ENCODE assay signal across 21 cellular contexts in the genomic region with DNA sequence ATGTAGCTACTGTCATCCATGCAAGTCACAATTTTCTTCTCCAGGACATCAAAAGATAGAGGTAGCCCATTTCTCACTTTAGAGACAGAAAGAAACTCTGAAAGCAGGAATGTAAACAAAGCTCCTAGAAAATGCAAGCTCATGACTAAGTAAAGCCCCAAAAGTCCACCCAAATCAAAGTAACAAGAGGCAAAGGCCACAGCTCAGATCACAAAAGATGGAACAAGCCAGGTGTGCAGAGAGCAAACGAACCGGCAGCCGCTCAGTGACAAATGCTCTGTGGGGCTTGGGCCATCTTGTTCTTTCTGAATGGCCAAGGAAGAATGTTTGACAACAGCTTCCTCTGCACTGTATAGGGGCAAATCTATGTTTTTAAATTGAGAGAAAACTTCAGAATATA.
DNase-seq lines count a peak whose midpoint lies in the region; ATAC-seq, FAIRE-seq and TF ChIP-seq lines count a peak whose summit lies in the region.
"Had no signal": no experiment of that assay in that cellular context is flagged by ENCODE, and none has a peak within 500 bp of the region (broad histone marks: within the 10 kb centered on the region; RNA-seq: fewer than 3 reads in every experiment).

No MANE protein-coding gene starts in this region.

- H3K4ac ChIP-seq in neuronal stem cell (ENCODE audit: low read length) = no peak overlapping the region

- H3K4me1 Mint-ChIP-seq in GM23338 (peaks cover 4% of the 10 kb centered on the region; the same call in 1 of the 3 replicates), CD14-positive monocyte (no peaks in the 10 kb centered on the region)
- H3K4me1 Mint-ChIP-seq: B cell; CD8-positive, alpha-beta memory T cell had no signal

- H3K27ac Mint-ChIP-seq in GM23338 = no peak overlapping the region
- H3K27ac Mint-ChIP-seq in CD14-positive monocyte = no peak overlapping the region
- H3K27ac Mint-ChIP-seq: B cell; CD4-positive, alpha-beta T cell; CD8-positive, alpha-beta memory T cell; H9; HFFc6 had no signal

- no peak overlapping the region for H2BK15ac ChIP-seq in neuronal stem cell (ENCODE audit: low read length)

- H3K4me1 ChIP-seq in GM23338 (ENCODE audit: insufficient read depth) (peaks cover 6% of the 10 kb centered on the region; the same call in 1 of the 2 replicates), SJCRH30 (peaks cover 14% of the 10 kb centered on the region; the same call in 1 of the 2 replicates), HepG2 (ENCODE audit: insufficient read depth, low read length) (peaks cover 6% of the 10 kb centered on the region; the same call in 1 of the 2 replicates), neuronal stem cell (ENCODE audit: control insufficient read depth in 2 of 2, insufficient read depth in 1 of 2, low read depth in 1 of 2, low read length in 2 of 2) (peaks cover 0 to 8% of the 10 kb centered on the region in 2 donors)
- H3K4me1 ChIP-seq: BLaER1 had no signal

- no peak overlapping the region for H3K14ac ChIP-seq in neuronal stem cell (ENCODE audit: low read length)

- H3K27me3 ChIP-seq in GM23338 (ENCODE audit: insufficient read depth) (no peaks in the 10 kb centered on the region), SJCRH30 (no peaks in the 10 kb centered on the region), HepG2 (ENCODE audit: control insufficient read depth in 1 of 2, insufficient read depth in 2 of 2, low read length in 2 of 2) (no peaks in the 10 kb centered on the region), neuronal stem cell (ENCODE audit: control insufficient read depth in 3 of 3, insufficient read depth in 3 of 3, low read depth in 1 of 3, low read length in 3 of 3) (no peaks in the 10 kb centered on the region)
- H3K27me3 ChIP-seq: BLaER1 had no signal

- no peak overlapping the region for H3K4me3 ChIP-seq in GM23338
- H3K4me3 ChIP-seq in SJCRH30 = no peak overlapping the region
- H3K4me3 ChIP-seq in HepG2 (replicated peaks in 1 of 3; ENCODE audit: insufficient read depth in 1 of 3, low read depth in 2 of 3, low read length in 3 of 3) = no peak overlapping the region
- H3K4me3 ChIP-seq in neuronal stem cell (ENCODE audit: low read length in 2 of 2) = no peak overlapping the region
- H3K4me3 ChIP-seq: BLaER1 had no signal

- peak overlapping the region; percentile 76 for H2AFZ ChIP-seq in GM23338
- no peak overlapping the region for H2AFZ ChIP-seq in HepG2 (ENCODE audit: low read length)
- peak overlapping the region; percentile 35 for H2AFZ ChIP-seq in neuronal stem cell (ENCODE audit: low read length)

- no peak overlapping the region for H3K9ac ChIP-seq in HepG2 (ENCODE audit: insufficient read depth, low read depth, low read length)
- H3K9ac ChIP-seq in neuronal stem cell (ENCODE audit: low read depth, low read length, poor library complexity) = no peak overlapping the region
- H3K9ac ChIP-seq: BLaER1 had no signal

- H2BK120ac ChIP-seq in neuronal stem cell (ENCODE audit: low read depth, low read length) = no peak overlapping the region

- no peak overlapping the region for H2BK12ac ChIP-seq in neuronal stem cell (ENCODE audit: low read length)

- H3K4me3 Mint-ChIP-seq in GM23338 (no peak overlapping the region), CD14-positive monocyte (no peak overlapping the region)
- H3K4me3 Mint-ChIP-seq: B cell; CD4-positive, alpha-beta T cell; CD8-positive, alpha-beta memory T cell; H9; HFFc6 had no signal

- no peaks in the 10 kb centered on the region for H3F3A ChIP-seq in GM23338 (replicated peaks; ENCODE audit: low read depth)

- TF ChIP-seq RAD21 in HepG2 (CRISPR knock-in tag; IDR thresholded peaks at IDR 0.05) = no peak

- TF ChIP-seq EP300 in HepG2 (IDR thresholded peaks at IDR 0.05; ENCODE audit: low read depth in 2 of 2, low read length in 2 of 2) = no peak
- TF ChIP-seq EP300 in HepG2 (CRISPR knock-in tag; IDR thresholded peaks at IDR 0.05; ENCODE audit: borderline replicate concordance) = no peak

- no peaks in the 10 kb centered on the region for H3K9me2 ChIP-seq in GM23338 (ENCODE audit: insufficient read depth)

- H4K8ac ChIP-seq in neuronal stem cell (ENCODE audit: low read depth, low read length) = no peak overlapping the region

- ATAC-seq in GM23338 = no peak
- ATAC-seq in HepG2 = no peak
- ATAC-seq: HCT116 had no signal

- H3K9me3 Mint-ChIP-seq in GM23338 = no peaks in the 10 kb centered on the region
- H3K9me3 Mint-ChIP-seq in CD14-positive monocyte = peaks cover 0 to 4% (median 0%) of the 10 kb centered on the region in 7 donors
- H3K9me3 Mint-ChIP-seq: CD4-positive, alpha-beta T cell; H9 had no signal

- no peaks in the 10 kb centered on the region for H3K9me3 ChIP-seq in SJCRH30 (replicated peaks)
- no peaks in the 10 kb centered on the region for H3K9me3 ChIP-seq in HepG2 (ENCODE audit: low read length)
- H3K9me3 ChIP-seq in neuronal stem cell (replicated peaks in 1 of 2; ENCODE audit: control insufficient read depth in 2 of 2, insufficient read depth in 1 of 2, low read depth in 1 of 2, low read length in 2 of 2) = no peaks in the 10 kb centered on the region
- H3K9me3 ChIP-seq: BLaER1 had no signal

- in situ Hi-C loops in HepG2 (cut with HindIII; ENCODE audit: extremely low pct_ligation_motif_present, low pct_unique_long_range_greater_than_20kb) (no loop called here), ACHN (cut with HindIII; ENCODE audit: low pct_ligation_motif_present, low pct_unique_long_range_greater_than_20kb, low sequenced_read_pairs) (no loop called here)

- no peak overlapping the region for H4K91ac ChIP-seq in neuronal stem cell (ENCODE audit: low read depth, low read length, poor library complexity)

- H3K23ac ChIP-seq in neuronal stem cell (ENCODE audit: low read depth, low read length, poor library complexity) = no peak overlapping the region

- H3K18ac ChIP-seq in neuronal stem cell (ENCODE audit: low read length) = no peak overlapping the region

- TF ChIP-seq POLR2A in HepG2 (IDR thresholded peaks at IDR 0.05; ENCODE audit: insufficient read depth in 1 of 2, low read depth in 2 of 2, low read length in 2 of 2) = no peak

- whole genome bisulfite sequencing in HepG2 (ENCODE audit: low lambda C conversion rate) = 0% methylated on average over 3 of the region's 3 CpGs
- no CpG with 5 or more reads among the region's 3 CpGs for WGBS in neuronal stem cell (ENCODE audit: extremely low coverage in 2 of 2, insufficient read length in 2 of 2, insufficient replicate concordance in 1 of 2), 2 donors

- DNase-seq in GM23338 (ENCODE audit: low spot score) (no peak), SJCRH30 (peak; percentile 11 to 50), HepG2 (ENCODE audit: low spot score) (no peak), neuronal stem cell (ENCODE audit: low spot score) (no peak), NOMO-1 treated with dmso at 0.1 percent for 144 hours (lab: John Stamatoyannopoulos, UW; ENCODE audit: unreplicated experiment) (no peak), ACHN (no peak), CD14-positive monocyte (ENCODE audit: low spot score) (no peak)
- DNase-seq: Calu3; CD4-positive, alpha-beta T cell; CD8-positive, alpha-beta memory T cell; DMS153; DND-41; H9; HFFc6 had no signal

- no peak overlapping the region for H2BK5ac ChIP-seq in neuronal stem cell (ENCODE audit: low read length)

- BruUV-seq in HepG2 (replicated peaks; lab: Mats Ljungman, UMichigan) = no TSS peak

- intact Hi-C loops in HepG2 (cut with micrococcal nuclease; ENCODE audit: unreplicated experiment) (no loop called here), CD14-positive monocyte (cut with micrococcal nuclease) (no loop called here)

- no peaks in the 10 kb centered on the region for H3K79me1 ChIP-seq in neuronal stem cell (ENCODE audit: low read depth, low read length)

- H2AK5ac ChIP-seq in neuronal stem cell (ENCODE audit: low read depth, low read length) = no peak overlapping the region

- H4K20me1 ChIP-seq in GM23338 (replicated peaks; ENCODE audit: insufficient read depth) (no peaks in the 10 kb centered on the region), HepG2 (ENCODE audit: insufficient read depth, low read length) (no peaks in the 10 kb centered on the region)
- H4K20me1 ChIP-seq: BLaER1 had no signal

- POLR2A ChIA-PET in HepG2 (lab: Yijun Ruan, JAX) = no interaction called here

- no peak for TF ChIP-seq CTCF in GM23338 (conservative IDR thresholded peaks at IDR 0.05; ENCODE audit: low read depth in 2 of 2)
- no peak for TF ChIP-seq CTCF in HepG2 (CRISPR knock-in tag; IDR thresholded peaks at IDR 0.05)
- TF ChIP-seq CTCF in CD14-positive monocyte (IDR thresholded peaks at IDR 0.05) = no peak

- CTCF ChIA-PET in HepG2 (lab: Yijun Ruan, JAX; ENCODE audit: low intra/inter-chr PET ratio, low total read pairs) = no interaction called here

- peaks cover 1% of the 10 kb centered on the region for H3K27me3 Mint-ChIP-seq in GM23338 (ENCODE audit: insufficient read depth, low read depth, poor library complexity)
- peaks cover 0 to 1% (median 0%) of the 10 kb centered on the region in 3 donors for H3K27me3 Mint-ChIP-seq in CD14-positive monocyte (ENCODE audit: low read depth in 3 of 3)
- H3K27me3 Mint-ChIP-seq: CD8-positive, alpha-beta memory T cell had no signal

- FAIRE-seq in HepG2 (lab: Jason Lieb, UNC) = peak; percentile 34
- FAIRE-seq: G401.6, GM12892, H1 had no signal

- no peaks in the 10 kb centered on the region for H3K36me3 ChIP-seq in GM23338 (ENCODE audit: insufficient read depth)
- H3K36me3 ChIP-seq in SJCRH30 = no peaks in the 10 kb centered on the region
- no peaks in the 10 kb centered on the region for H3K36me3 ChIP-seq in HepG2 (replicated peaks in 1 of 2; ENCODE audit: control insufficient read depth in 1 of 2, insufficient read depth in 2 of 2, low read length in 2 of 2)
- H3K36me3 ChIP-seq in neuronal stem cell (replicated peaks in 1 of 2; ENCODE audit: control insufficient read depth in 2 of 2, insufficient read depth in 2 of 2, low read length in 2 of 2) = peaks cover 0 to 1% of the 10 kb centered on the region in 2 donors
- H3K36me3 ChIP-seq: BLaER1 had no signal

- H3K36me3 Mint-ChIP-seq in GM23338 (ENCODE audit: low read depth) = no peaks in the 10 kb centered on the region
- H3K36me3 Mint-ChIP-seq in CD14-positive monocyte = no peaks in the 10 kb centered on the region
- H3K36me3 Mint-ChIP-seq: CD8-positive, alpha-beta memory T cell had no signal

- H3K79me2 ChIP-seq in GM23338 (replicated peaks; ENCODE audit: insufficient read depth) = no peaks in the 10 kb centered on the region
- H3K79me2 ChIP-seq in HepG2 (ENCODE audit: insufficient read depth, low read length) = no peaks in the 10 kb centered on the region

- H3K4me2 ChIP-seq in GM23338 = no peak overlapping the region
- no peak overlapping the region for H3K4me2 ChIP-seq in HepG2 (ENCODE audit: low read depth, low read length)
- no peak overlapping the region for H3K4me2 ChIP-seq in neuronal stem cell (ENCODE audit: insufficient read depth, low read length, poor library complexity, severe bottlenecking)
- H3K4me2 ChIP-seq: BLaER1 had no signal

- H3K27ac ChIP-seq in GM23338 (ENCODE audit: low read depth) = no peak overlapping the region
- H3K27ac ChIP-seq in SJCRH30 = no peak overlapping the region
- no peak overlapping the region for H3K27ac ChIP-seq in HepG2 (ENCODE audit: extremely low read length, insufficient read depth, low read length)
- no peak overlapping the region for H3K27ac ChIP-seq in neuronal stem cell (replicated peaks; ENCODE audit: low read length)
- H3K27ac ChIP-seq: BLaER1, C4-2B had no signal

TF ChIP-seq in GM23338, 12 proteins besides CTCF, POLR2A, EP300 and RAD21 (continues in another document):
- no peak for TF ChIP-seq STAT1 (IDR thresholded peaks at IDR 0.05; ENCODE audit: unreplicated experiment)

TF ChIP-seq in HepG2, 621 proteins besides CTCF, POLR2A, EP300 and RAD21 (continues in another document):
- no peak for TF ChIP-seq ZFP36L2 (CRISPR knock-in tag; IDR thresholded peaks at IDR 0.05)

Comparison
In these comparisons a context has a peak if more than half of its experiments do, and no peak if none do; other contexts are left out.
1. DNase-seq: peak in SJCRH30 (2 of 2); none in GM23338 (single experiment), HepG2 (single experiment), neuronal stem cell (single experiment), NOMO-1 treated with dmso at 0.1 percent for 144 hours (single experiment), ACHN (single experiment) and CD14-positive monocyte (single experiment).